In the genomic region with DNA sequence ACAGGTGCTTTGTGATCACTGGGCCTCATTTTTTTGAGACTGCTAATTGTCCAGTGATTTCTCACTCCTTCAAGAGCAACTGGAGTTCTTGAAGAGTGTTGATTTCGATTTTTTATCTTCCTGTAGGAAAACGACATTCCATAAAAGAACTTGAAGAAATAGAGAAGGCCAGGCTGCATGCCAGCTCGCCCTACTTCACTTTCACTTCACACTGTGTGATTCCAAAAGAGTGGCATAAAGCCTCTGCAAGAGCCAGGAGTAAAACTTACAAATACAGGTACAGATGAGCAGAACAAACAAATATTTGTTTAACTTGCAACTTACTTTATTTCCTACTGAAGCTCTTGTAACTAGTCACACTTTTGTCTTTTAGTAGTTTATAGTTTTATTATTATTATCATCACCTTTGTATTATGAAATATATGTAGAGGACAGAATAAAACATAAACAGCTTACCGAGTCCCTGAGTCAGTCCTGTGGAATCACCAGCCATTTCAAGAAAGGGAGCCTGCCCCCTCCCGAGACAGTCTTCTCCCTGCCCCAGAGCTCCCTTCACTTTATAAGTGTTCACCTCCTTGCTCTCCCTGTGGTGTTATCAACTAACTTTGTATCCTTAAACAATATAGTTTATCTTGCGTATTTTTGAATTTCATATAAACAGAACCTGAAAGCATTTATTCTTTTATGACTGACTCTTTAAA, we compare ENCODE assay signal across 15 cellular contexts. TPM values are rescaled to one million over a fixed set of nuclear protein-coding genes. Genes with fewer than 3 reads are reported as not detected.
A peak's percentile ranks its signal among the peaks of the same experiment; 100 is the strongest.
DNase-seq lines count a peak whose midpoint lies in the region; ATAC-seq, FAIRE-seq and TF ChIP-seq lines count a peak whose summit lies in the region.
"Had no signal": no experiment of that assay in that cellular context is flagged by ENCODE, and none has a peak within 500 bp of the region (broad histone marks: within the 10 kb centered on the region; RNA-seq: fewer than 3 reads in every experiment).

No MANE protein-coding gene starts in this region.

- no peak overlapping the region for H2BK15ac ChIP-seq in IMR-90 (ENCODE audit: low read depth, low read length)

- peaks cover 3% of the 10 kb centered on the region; the same call in 1 of the 2 replicates for H3K27me3 ChIP-seq in IMR-90 (ENCODE audit: control insufficient read depth, insufficient read depth, low read length)
- peaks cover 0 to 3% of the 10 kb centered on the region in 2 experiments; a peak in 1 of 5 replicates for H3K27me3 ChIP-seq in K562 (ENCODE audit: control insufficient read depth in 2 of 2, insufficient read depth in 2 of 2, low read length in 2 of 2)
- no peaks in the 10 kb centered on the region for H3K27me3 ChIP-seq in lung (ENCODE audit: control insufficient read depth, insufficient read depth)

- no peak overlapping the region for H4K8ac ChIP-seq in IMR-90 (ENCODE audit: low read depth in 2 of 2, low read length in 2 of 2)

- CTCF ChIA-PET in IMR-90 (lab: Yijun Ruan, JAX) (interaction anchor here (1.0 kb wide), 1 partner anchor 36 kb away, joined by 3 read pairs; no protein-coding TSS in a partner anchor), K562 (lab: Yijun Ruan, JAX; ENCODE audit: low intra/inter-chr PET ratio) (no interaction called here)

- ATAC-seq in IMR-90 (ENCODE audit: low read depth) (peak; percentile 81), K562 (0 out of 3 replicates have a peak, but pooled peaks have one; percentile 34), lung (ENCODE audit: insufficient read depth, low FRiP score) (no peak), HG03159 (IDR thresholded peaks at IDR 0.05; ENCODE audit: unreplicated experiment) (no peak)

- H2BK20ac ChIP-seq in IMR-90 (ENCODE audit: low read depth, low read length), result no peak overlapping the region

- H3K14ac ChIP-seq in IMR-90 (replicated peaks; ENCODE audit: low read depth, low read length), result no peak overlapping the region

- H3K36me3 ChIP-seq in IMR-90 (ENCODE audit: control insufficient read depth, insufficient read depth, low read length) (no peaks in the 10 kb centered on the region), K562 (ENCODE audit: control insufficient read depth, insufficient read depth, low read length) (no peaks in the 10 kb centered on the region), lung (ENCODE audit: control insufficient read depth in 2 of 2, insufficient read depth in 2 of 2, low read length in 2 of 2) (no peaks in the 10 kb centered on the region)

- H3K56ac ChIP-seq in IMR-90 (ENCODE audit: extremely low read depth, insufficient read depth, low read length), result no peak overlapping the region

- H3K18ac ChIP-seq in IMR-90 (ENCODE audit: low read depth, low read length), result no peak overlapping the region

- DNase-seq in DMS79 (lab: John Stamatoyannopoulos, UW) (peak; percentile 77), IMR-90 (peak; percentile 28), K562 (ENCODE audit: extremely low read depth in 1 of 4, low spot score in 3 of 4) (no peak), lung (ENCODE audit: low spot score) (peak; percentile 58), D341Med (ENCODE audit: low spot score) (no peak), HT-29 (ENCODE audit: low spot score) (no peak), NCI-H2029 treated with DMSO at 0.1 percent for 48 hours (lab: John Stamatoyannopoulos, UW) (no peak)
- DNase-seq: ACHN; CD4-positive, CD25-positive, alpha-beta regulatory T cell; H7; MV-4-11; NCI-H1436; NCI-H446 had no signal

- no peak for TF ChIP-seq RAD21 in IMR-90 (IDR thresholded peaks at IDR 0.05; ENCODE audit: low read length)
- TF ChIP-seq RAD21 in K562 (CRISPR knock-in tag; conservative IDR thresholded peaks at IDR 0.05 in 1 of 2, IDR thresholded peaks at IDR 0.05 in 1 of 2), result no peak

- intact Hi-C loops in IMR-90 (cut with micrococcal nuclease), result no loop called here
- intact Hi-C loops in K562 (cut with micrococcal nuclease), result no loop called here

- no peaks in the 10 kb centered on the region for H3K79me2 ChIP-seq in K562 (ENCODE audit: control insufficient read depth, insufficient read depth, low read length)

- H3K79me1 ChIP-seq in IMR-90 (ENCODE audit: low read depth in 1 of 2, low read length in 2 of 2), result no peaks in the 10 kb centered on the region

- H3K4ac ChIP-seq in IMR-90 (ENCODE audit: low read depth, low read length), result no peak overlapping the region

- H2BK5ac ChIP-seq in IMR-90 (ENCODE audit: low read depth, low read length, poor library complexity, severe bottlenecking), result no peak overlapping the region

- POLR2A ChIA-PET in IMR-90 (lab: Charles Lee; ENCODE audit: unreplicated experiment), result no interaction called here
- POLR2A ChIA-PET in K562 (lab: Yijun Ruan, JAX), result no interaction called here

- H3K4me2 ChIP-seq in IMR-90 (ENCODE audit: low read depth, low read length) (no peak overlapping the region), K562 (ENCODE audit: insufficient read depth, low read length) (no peak overlapping the region)

- no peak for FAIRE-seq in K562 (lab: Jason Lieb, UNC)

- BruUV-seq in IMR-90 (replicated peaks; lab: Mats Ljungman, UMichigan) (no TSS peak), K562 (replicated peaks; lab: Mats Ljungman, UMichigan) (no TSS peak)

- H3K23ac ChIP-seq in IMR-90 (ENCODE audit: low read depth, low read length), result no peak overlapping the region

- peaks cover 2% of the 10 kb centered on the region; the same call in 1 of the 2 replicates for H3K4me1 ChIP-seq in IMR-90 (ENCODE audit: control insufficient read depth, insufficient read depth, low read length)
- H3K4me1 ChIP-seq in K562 (replicated peaks in 1 of 2; ENCODE audit: control insufficient read depth in 2 of 2, insufficient read depth in 2 of 2, low read length in 2 of 2), result peaks cover 0 to 11% of the 10 kb centered on the region in 2 experiments; a peak in 3 of 5 replicates
- no peaks in the 10 kb centered on the region for H3K4me1 ChIP-seq in lung (ENCODE audit: control insufficient read depth in 2 of 2, insufficient read depth in 2 of 2, low read length in 2 of 2)

- H2AK5ac ChIP-seq in IMR-90 (ENCODE audit: low read depth, low read length), result no peak overlapping the region

- H2AK9ac ChIP-seq in IMR-90 (replicated peaks; ENCODE audit: low read depth, low read length, poor library complexity), result no peak overlapping the region

- H4K91ac ChIP-seq in IMR-90 (ENCODE audit: insufficient read depth, low read depth, low read length), result no peak overlapping the region

- no peak overlapping the region for H3K4me3 ChIP-seq in IMR-90 (ENCODE audit: insufficient read depth, low read depth, low read length)
- no peak overlapping the region for H3K4me3 ChIP-seq in K562
- H3K4me3 ChIP-seq in lung, result no peak overlapping the region

- in situ Hi-C loops in IMR-90 (cut with MboI; ENCODE audit: low sequenced_read_pairs), result no loop called here
- in situ Hi-C loops in K562 (cut with MboI), result no loop called here

- H2AFZ ChIP-seq in IMR-90 (replicated peaks; ENCODE audit: low read length, poor library complexity) (no peak overlapping the region), K562 (ENCODE audit: low read depth, low read length) (peak overlapping the region; percentile 14; the same call in 1 of the 2 replicates)

- H3K27ac ChIP-seq in IMR-90 (ENCODE audit: insufficient read depth, low read length) (no peak overlapping the region), K562 (ENCODE audit: extremely low read depth, low read depth, low read length) (no peak overlapping the region), lung (ENCODE audit: low read depth in 1 of 2, low read length in 1 of 2) (no peak overlapping the region)

- no peaks in the 10 kb centered on the region for H4K20me1 ChIP-seq in IMR-90 (ENCODE audit: insufficient read depth, low read length)
- H4K20me1 ChIP-seq in K562 (replicated peaks; ENCODE audit: control insufficient read depth, insufficient read depth, low read length), result no peaks in the 10 kb centered on the region

- H3K9me3 ChIP-seq in IMR-90 (ENCODE audit: control insufficient read depth, insufficient read depth, low read length) (0 out of 2 replicates have a peak, but pooled peaks cover 1% of the 10 kb centered on the region), K562 (replicated peaks; ENCODE audit: control insufficient read depth, insufficient read depth, low read depth, low read length) (no peaks in the 10 kb centered on the region), lung (ENCODE audit: control insufficient read depth in 2 of 2, insufficient read depth in 1 of 2, low read length in 1 of 2) (no peaks in the 10 kb centered on the region)

- TF ChIP-seq EP300 in K562 (IDR thresholded peaks at IDR 0.05; ENCODE audit: low read length), result no peak

- H4K5ac ChIP-seq in IMR-90 (ENCODE audit: low read depth, low read length), result no peak overlapping the region

- dilution Hi-C loops in IMR-90 (cut with HindIII; ENCODE audit: low sequenced_read_pairs, unreplicated experiment), result no loop called here

- TF ChIP-seq CTCF in IMR-90 (conservative IDR thresholded peaks at IDR 0.05; ENCODE audit: low read depth, low read length), result no peak
- no peak for TF ChIP-seq CTCF in K562 (IDR thresholded peaks at IDR 0.05 in 2 of 3, conservative IDR thresholded peaks at IDR 0.05 in 1 of 3; ENCODE audit: insufficient read depth in 2 of 3, low read depth in 1 of 3, low read length in 3 of 3)
- TF ChIP-seq CTCF in lung (IDR thresholded peaks at IDR 0.05; ENCODE audit: control extremely low read depth, extremely low read depth), result no peak

- H2BK120ac ChIP-seq in IMR-90 (ENCODE audit: low read depth, low read length), result no peak overlapping the region

- H3K9ac ChIP-seq in IMR-90 (ENCODE audit: low read depth, low read length) (no peak overlapping the region), K562 (ENCODE audit: insufficient read depth in 1 of 2, low read depth in 2 of 2, low read length in 2 of 2) (no peak overlapping the region)

- WGBS in IMR-90 (ENCODE audit: extremely low coverage in 2 of 2, insufficient read length in 1 of 2), 2 experiments, result no CpG with 5 or more reads among the region's 6 CpGs
- 27% methylated on average over 6 of the region's 6 CpGs for WGBS in K562 (ENCODE audit: insufficient coverage, low coverage, missing lambda C conversion rate)
- WGBS in lung, 2 donors, result 69 to 87% methylated on average over 6 of the region's 6 CpGs

- H3K9me1 ChIP-seq in IMR-90 (ENCODE audit: insufficient read depth, low read length) (no peaks in the 10 kb centered on the region), K562 (ENCODE audit: control insufficient read depth, insufficient read depth, low read length) (no peaks in the 10 kb centered on the region)

- no peak for TF ChIP-seq POLR2A in IMR-90 (IDR thresholded peaks at IDR 0.05; ENCODE audit: low read depth, low read length)
- TF ChIP-seq POLR2A in K562 (conservative IDR thresholded peaks at IDR 0.05), result no peak

RNA-seq across cellular contexts. Expression of a gene that starts 8.7 kb away (rescaled TPM):
- total RNA-seq in IMR-90 (2012; rRNA removed) (not detected in 2 replicates), K562 (2014; rRNA removed) (not detected in 2 replicates), K562 (2014; rRNA removed; fragmentation: Illumina TruSeq; extraction: Trizol) (not detected in 2 replicates), K562 (2015; rRNA removed; fragmentation: Illumina TruSeq; extraction: Trizol) (not detected in 2 replicates), K562 (2021) (not detected in 2 replicates), lung (1 to 10 TPM in 1 of 2 donors, under 1 TPM in 1; 0.80 to 3.9 TPM)
- polyA plus RNA-seq in IMR-90 (2012; rRNA removed) (0.07 TPM in 1 of 2 replicates, not detected in the other), K562 (2011; rRNA removed) (not detected in 2 replicates), K562 (2014; fragmentation: Illumina TruSeq; extraction: Trizol) (not detected in 2 replicates), K562 (2014; fragmentation: Nextera tagmentation; extraction: Ambion mirVana) (not detected), K562 (2014; rRNA removed) (not detected in 2 replicates), lung (1 to 10 TPM in 1 of 2 donors, under 1 TPM in 1; 0.46 to 1.8 TPM)
- 0.02 and 0.03 TPM in 2 replicates for polyA plus RNA-seq in IMR-90 (2012; cell fraction: cytosol; rRNA removed)
- polyA plus RNA-seq in IMR-90 (2012; cell fraction: nucleus; rRNA removed; ENCODE audit: low replicate concordance), result 0.05 and 0.07 TPM in 2 replicates
- total RNA-seq in K562 (2011; cell fraction: chromatin; rRNA removed; ENCODE audit: low replicate concordance), result not detected in 2 replicates
- total RNA-seq in K562 (2011; cell fraction: nucleolus; rRNA removed), result not detected in 2 replicates
- total RNA-seq in K562 (2011; cell fraction: nucleoplasm; rRNA removed), result 0.31 TPM in 1 of 2 replicates, not detected in the other
- polyA plus RNA-seq in K562 (2011; cell fraction: cytosol; rRNA removed), result not detected in 2 replicates
- not detected in 2 replicates for polyA plus RNA-seq in K562 (2011; cell fraction: nucleus; rRNA removed)
- polyA plus RNA-seq in K562 (2012), result 0.07 TPM in 1 of 2 replicates, not detected in the other
- polyA minus RNA-seq in K562 (2011; rRNA and poly(A)+ RNA removed), result not detected in 2 replicates
- polyA minus RNA-seq in K562 (2011; cell fraction: cytosol; rRNA and poly(A)+ RNA removed), result not detected in 2 replicates
- polyA minus RNA-seq in K562 (2011; cell fraction: nucleus; rRNA and poly(A)+ RNA removed), result not detected in 2 replicates
- total RNA-seq in HT-29 (2014; rRNA removed; shearing (Covaris generic)), result not detected in 2 replicates
- total RNA-seq: CD4-positive, CD25-positive, alpha-beta regulatory T cell; LHCN-M2 had no signal
- polyA plus RNA-seq: CD4-positive, CD25-positive, alpha-beta regulatory T cell had no signal

Comparison
In these comparisons a context has a peak if more than half of its experiments do, and no peak if none do; other contexts are left out.
1. DNase-seq: peak in DMS79 (single experiment), IMR-90 (single experiment) and lung (single experiment); none in K562 (0 of 4), D341Med (single experiment), HT-29 (single experiment) and NCI-H2029 treated with DMSO at 0.1 percent for 48 hours (single experiment).
2. ATAC-seq: peak in IMR-90 (single experiment) and K562 (single experiment); none in lung (single experiment) and HG03159 (single experiment).